In the genomic region with DNA sequence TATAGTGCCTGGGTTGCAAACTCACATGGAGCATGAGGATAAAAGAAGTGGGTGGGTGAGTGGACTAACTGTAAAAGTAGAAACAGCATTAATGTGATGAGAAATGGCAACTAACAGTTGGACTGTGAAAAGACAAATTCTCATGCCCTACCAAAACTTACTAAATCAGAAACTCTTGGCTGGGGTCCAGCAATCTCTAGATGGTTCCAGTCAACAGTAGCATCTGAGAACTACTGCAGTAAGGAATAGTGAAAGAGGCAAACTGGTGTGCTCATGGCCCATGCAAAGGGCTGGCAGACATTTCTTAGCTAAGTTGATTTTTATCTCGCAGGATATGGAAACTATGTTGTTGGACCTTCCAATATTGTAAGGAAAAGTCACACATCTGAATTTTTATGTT, we compare ENCODE assay signal across 22 cellular contexts.
DNase-seq lines count a peak whose midpoint lies in the region; ATAC-seq and TF ChIP-seq lines count a peak whose summit lies in the region.
"Had no signal": no experiment of that assay in that cellular context is flagged by ENCODE, and none has a peak within 500 bp of the region (broad histone marks: within the 10 kb centered on the region; RNA-seq: fewer than 3 reads in every experiment).

No MANE protein-coding gene starts in this region.

- H3K27me3 Mint-ChIP-seq in activated CD4-positive, alpha-beta memory T cell treated with anti-CD3 and anti-CD28 coated beads for 36 hours: peaks cover 2% of the 10 kb centered on the region
- H3K27me3 Mint-ChIP-seq in type B pancreatic cell: no peaks in the 10 kb centered on the region
- H3K27me3 Mint-ChIP-seq: CD4-positive, alpha-beta T cell had no signal

- no peak overlapping the region for H3K27ac Mint-ChIP-seq in activated CD4-positive, alpha-beta memory T cell treated with anti-CD3 and anti-CD28 coated beads for 36 hours
- no peak overlapping the region for H3K27ac Mint-ChIP-seq in type B pancreatic cell
- H3K27ac Mint-ChIP-seq: CD4-positive, alpha-beta T cell had no signal

- DNase-seq in erythroblast (lab: John Stamatoyannopoulos, UW): peak; percentile 31 to 62
- no peak for DNase-seq in activated effector memory CD4-positive, alpha-beta T cell treated with Interleukin-2 at 50 U/mL for 16 hours
- no peak for DNase-seq in activated CD4-positive, alpha-beta memory T cell treated with anti-CD3 and anti-CD28 coated beads for 36 hours
- DNase-seq in type B pancreatic cell (ENCODE audit: extremely low spot score, unreplicated experiment): no peak
- no peak for DNase-seq in putamen (ENCODE audit: low spot score)
- DNase-seq: CD4-positive, alpha-beta T cell; COR-L47; DMS79; H7; KBM-7; NCI-H1092 treated with DMSO at 0.1 percent for 48 hours; NCI-H1436 treated with DMSO at 0.1 percent for 48 hours; NCI-H1930; NCI-H226; NCI-H510A treated with DMSO at 0.1 percent for 48 hours; NCI-H748 treated with DMSO at 0.1 percent for 48 hours; NK-92 treated with Interleukin-12 subunit alpha and Interleukin-12 subunit beta, amount 100 ng/mL, for 24 hours had no signal

- CTCF ChIA-PET in activated CD4-positive, alpha-beta memory T cell treated with anti-CD3 and anti-CD28 coated beads for 36 hours (lab: Charles Lee): no interaction called here

- no peak overlapping the region for H3K4me3 Mint-ChIP-seq in activated CD4-positive, alpha-beta memory T cell treated with anti-CD3 and anti-CD28 coated beads for 36 hours
- H3K4me3 Mint-ChIP-seq in type B pancreatic cell: no peak overlapping the region
- H3K4me3 Mint-ChIP-seq: CD4-positive, alpha-beta T cell had no signal

- H3K36me3 ChIP-seq in Loucy (ENCODE audit: insufficient read depth, low read length): no peaks in the 10 kb centered on the region
- H3K36me3 ChIP-seq: BLaER1 had no signal

- TF ChIP-seq CTCF in Loucy (conservative IDR thresholded peaks at IDR 0.05; ENCODE audit: low read length) (no peak), type B pancreatic cell (conservative IDR thresholded peaks at IDR 0.05) (no peak)

- no peak for TF ChIP-seq POLR2A in erythroblast (IDR thresholded peaks at IDR 0.05; ENCODE audit: low read length)

- H3K9me3 ChIP-seq in Loucy (ENCODE audit: insufficient read depth, low read depth, low read length): no peaks in the 10 kb centered on the region

- peak; percentile 43 for ATAC-seq in GM18511 (IDR thresholded peaks at IDR 0.05; ENCODE audit: unreplicated experiment)
- ATAC-seq: HepG2, Right ventricle myocardium inferior had no signal

- POLR2A ChIA-PET in activated CD4-positive, alpha-beta memory T cell treated with anti-CD3 and anti-CD28 coated beads for 36 hours (lab: Charles Lee): no interaction called here

- no peaks in the 10 kb centered on the region for H3F3A ChIP-seq in Loucy (ENCODE audit: low read depth)

- no peak overlapping the region for H3K4me2 ChIP-seq in Loucy (ENCODE audit: low read depth, low read length, poor library complexity, severe bottlenecking)
- H3K4me2 ChIP-seq: BLaER1 had no signal

- intact Hi-C loops in activated CD4-positive, alpha-beta memory T cell treated with anti-CD3 and anti-CD28 coated beads for 36 hours (cut with micrococcal nuclease): no loop called here

- H3K36me3 Mint-ChIP-seq in activated CD4-positive, alpha-beta memory T cell treated with anti-CD3 and anti-CD28 coated beads for 36 hours: no peaks in the 10 kb centered on the region
- no peaks in the 10 kb centered on the region for H3K36me3 Mint-ChIP-seq in type B pancreatic cell

- no peak overlapping the region for H3K9ac ChIP-seq in Loucy (ENCODE audit: low read depth, low read length, poor library complexity, severe bottlenecking)
- H3K9ac ChIP-seq: BLaER1 had no signal

- H2AFZ ChIP-seq in Loucy (ENCODE audit: low read length): peak overlapping the region; percentile 78; the same call in 1 of the 2 replicates

- H3K9me3 Mint-ChIP-seq in activated CD4-positive, alpha-beta memory T cell treated with anti-CD3 and anti-CD28 coated beads for 36 hours: no peaks in the 10 kb centered on the region
- H3K9me3 Mint-ChIP-seq in type B pancreatic cell: peaks cover 5% of the 10 kb centered on the region
- H3K9me3 Mint-ChIP-seq: CD4-positive, alpha-beta T cell had no signal

- H3K4me1 Mint-ChIP-seq in activated CD4-positive, alpha-beta memory T cell treated with anti-CD3 and anti-CD28 coated beads for 36 hours (ENCODE audit: low read depth): peaks cover 35% of the 10 kb centered on the region
- peaks cover 5% of the 10 kb centered on the region for H3K4me1 Mint-ChIP-seq in type B pancreatic cell (ENCODE audit: unreplicated experiment)

- H3K9me2 ChIP-seq in Loucy (replicated peaks; ENCODE audit: low read depth, low read length): no peaks in the 10 kb centered on the region

- H3K27me3 ChIP-seq in Loucy (ENCODE audit: insufficient read depth, low read length, poor library complexity, severe bottlenecking): no peaks in the 10 kb centered on the region
- H3K27me3 ChIP-seq: BLaER1 had no signal

- no peaks in the 10 kb centered on the region for H4K20me1 ChIP-seq in Loucy (ENCODE audit: insufficient read depth, low read length, poor library complexity, severe bottlenecking)
- H4K20me1 ChIP-seq: BLaER1 had no signal

- H3K79me2 ChIP-seq in Loucy (ENCODE audit: insufficient read depth, low read length): no peaks in the 10 kb centered on the region

- H3K4me3 ChIP-seq in Loucy (ENCODE audit: low read length, poor library complexity, severe bottlenecking): no peak overlapping the region
- H3K4me3 ChIP-seq: BLaER1 had no signal

- H3K4me1 ChIP-seq in Loucy (ENCODE audit: insufficient read depth, low read length, poor library complexity, severe bottlenecking): peaks cover 29% of the 10 kb centered on the region

Comparison
In these comparisons a context has a peak if more than half of its experiments do, and no peak if none do; other contexts are left out.
1. DNase-seq: peak in erythroblast (2 of 2); none in activated effector memory CD4-positive, alpha-beta T cell treated with Interleukin-2 at 50 U/mL for 16 hours (single experiment), activated CD4-positive, alpha-beta memory T cell treated with anti-CD3 and anti-CD28 coated beads for 36 hours (single experiment), type B pancreatic cell (single experiment) and putamen (single experiment).